Comparison of ENCODE assay signal across 10 cellular contexts in genomic region chr15:66388576-66388975, GRCh38. TPM values are rescaled to one million over a fixed set of nuclear protein-coding genes. Genes with fewer than 3 reads are reported as not detected.
DNase-seq lines count a peak whose midpoint lies in the region; ATAC-seq, FAIRE-seq and TF ChIP-seq lines count a peak whose summit lies in the region.
"Had no signal": no experiment of that assay in that cellular context is flagged by ENCODE, and none has a peak within 500 bp of the region (broad histone marks: within the 10 kb centered on the region; RNA-seq: fewer than 3 reads in every experiment).

No MANE protein-coding gene starts in this region.

- no peaks in the 10 kb centered on the region for H3K9me3 Mint-ChIP-seq in activated CD8-positive, alpha-beta T cell treated with anti-CD3 and anti-CD28 coated beads for 36 hours

- peak overlapping the region; percentile 15 for H3K27ac Mint-ChIP-seq in activated CD8-positive, alpha-beta T cell treated with anti-CD3 and anti-CD28 coated beads for 36 hours

- BruUV-seq in HepG2 (replicated peaks; lab: Mats Ljungman, UMichigan): no TSS peak

- H3K36me3 ChIP-seq in HepG2 (replicated peaks in 1 of 2; ENCODE audit: control insufficient read depth in 1 of 2, insufficient read depth in 2 of 2, low read length in 2 of 2) (peaks cover 2 to 10% of the 10 kb centered on the region in 2 experiments; a peak in 3 of 5 replicates), right lobe of liver (no peaks in the 10 kb centered on the region), iPS-20b (ENCODE audit: insufficient read depth, low read depth, low read length) (peaks cover 7% of the 10 kb centered on the region; the same call in 1 of the 2 replicates), upper lobe of right lung (no peaks in the 10 kb centered on the region), thyroid gland (no peaks in the 10 kb centered on the region)

- DNase-seq in HepG2 (ENCODE audit: low spot score): no peak
- DNase-seq in right lobe of liver: no peak
- no peak for DNase-seq in activated CD8-positive, alpha-beta T cell treated with anti-CD3 and anti-CD28 coated beads for 36 hours
- no peak for DNase-seq in upper lobe of right lung
- DNase-seq in NCI-H69 (lab: John Stamatoyannopoulos, UW): no peak
- DNase-seq in thyroid gland: no peak
- DNase-seq: activated CD4-positive, alpha-beta T cell treated with anti-CD3 and anti-CD28 coated beads for 1 hour; NCI-H226 had no signal

- H2AFZ ChIP-seq in HepG2 (ENCODE audit: low read length): no peak overlapping the region

- H3K4me3 Mint-ChIP-seq in activated CD8-positive, alpha-beta T cell treated with anti-CD3 and anti-CD28 coated beads for 36 hours: peak overlapping the region; percentile 95

- H3K27me3 ChIP-seq in HepG2 (ENCODE audit: control insufficient read depth in 1 of 2, insufficient read depth in 2 of 2, low read length in 2 of 2) (no peaks in the 10 kb centered on the region; a peak in 1 of 5 replicates), right lobe of liver (no peaks in the 10 kb centered on the region), iPS-20b (ENCODE audit: insufficient read depth, low read length) (no peaks in the 10 kb centered on the region), upper lobe of right lung (no peaks in the 10 kb centered on the region), thyroid gland (no peaks in the 10 kb centered on the region)

- TF ChIP-seq POLR2A in HepG2 (IDR thresholded peaks at IDR 0.05; ENCODE audit: insufficient read depth in 1 of 2, low read depth in 2 of 2, low read length in 2 of 2): no peak
- TF ChIP-seq POLR2A in right lobe of liver (IDR thresholded peaks at IDR 0.05): no peak
- TF ChIP-seq POLR2A in thyroid gland (IDR thresholded peaks at IDR 0.05): no peak

- peak overlapping the region; percentile 94 for H3K4me2 ChIP-seq in HepG2 (ENCODE audit: low read depth, low read length)

- peak overlapping the region; percentile 86 to 94 (median 93); a peak in 3 of 6 replicates for H3K4me3 ChIP-seq in HepG2 (replicated peaks in 1 of 3; ENCODE audit: insufficient read depth in 1 of 3, low read depth in 2 of 3, low read length in 3 of 3)
- H3K4me3 ChIP-seq in right lobe of liver: peak overlapping the region in 1 of 3 donors; percentile 88
- peak overlapping the region; percentile 84 for H3K4me3 ChIP-seq in iPS-20b (ENCODE audit: low read length)
- H3K4me3 ChIP-seq in upper lobe of right lung: peak overlapping the region; percentile 89
- H3K4me3 ChIP-seq in thyroid gland (replicated peaks in 1 of 3): no peak overlapping the region

- peaks cover 63% of the 10 kb centered on the region for H3K79me2 ChIP-seq in HepG2 (ENCODE audit: insufficient read depth, low read length)

- FAIRE-seq in HepG2 (lab: Jason Lieb, UNC): no peak

- no peaks in the 10 kb centered on the region for H3K27me3 Mint-ChIP-seq in activated CD8-positive, alpha-beta T cell treated with anti-CD3 and anti-CD28 coated beads for 36 hours

- 61% methylated on average over 5 of the region's 5 CpGs for WGBS in HepG2 (ENCODE audit: low lambda C conversion rate)
- WGBS in right lobe of liver (ENCODE audit: insufficient coverage, low coverage, low lambda C conversion rate, missing lambda C conversion rate): 59% methylated on average over 3 of the region's 5 CpGs
- 88 to 89% methylated on average over 5 of the region's 5 CpGs for WGBS in thyroid gland, 2 donors

- no peaks in the 10 kb centered on the region for H3K9me3 ChIP-seq in HepG2 (ENCODE audit: low read length)
- no peaks in the 10 kb centered on the region for H3K9me3 ChIP-seq in right lobe of liver
- no peaks in the 10 kb centered on the region for H3K9me3 ChIP-seq in iPS-20b (ENCODE audit: insufficient read depth, low read depth, low read length)
- no peaks in the 10 kb centered on the region for H3K9me3 ChIP-seq in upper lobe of right lung
- H3K9me3 ChIP-seq in thyroid gland: no peaks in the 10 kb centered on the region

- no peak for ATAC-seq in HepG2
- ATAC-seq in right lobe of liver: no peak
- ATAC-seq in activated CD8-positive, alpha-beta T cell treated with anti-CD3 and anti-CD28 coated beads for 36 hours: no peak
- ATAC-seq in upper lobe of right lung: no peak
- ATAC-seq in GM21528 (IDR thresholded peaks at IDR 0.05; ENCODE audit: low FRiP score, unreplicated experiment): no peak

- no peak for TF ChIP-seq CTCF in HepG2 (CRISPR knock-in tag; IDR thresholded peaks at IDR 0.05)
- no peak for TF ChIP-seq CTCF in right lobe of liver (IDR thresholded peaks at IDR 0.05)
- no peak for TF ChIP-seq CTCF in activated CD8-positive, alpha-beta T cell treated with anti-CD3 and anti-CD28 coated beads for 36 hours (IDR thresholded peaks at IDR 0.05)
- no peak for TF ChIP-seq CTCF in upper lobe of right lung (IDR thresholded peaks at IDR 0.05)
- TF ChIP-seq CTCF in thyroid gland (IDR thresholded peaks at IDR 0.05): no peak

- H4K20me1 ChIP-seq in HepG2 (ENCODE audit: insufficient read depth, low read length): peaks cover 17% of the 10 kb centered on the region

- CTCF ChIA-PET in HepG2 (lab: Yijun Ruan, JAX; ENCODE audit: low intra/inter-chr PET ratio, low total read pairs): no interaction called here
- CTCF ChIA-PET in activated CD8-positive, alpha-beta T cell treated with anti-CD3 and anti-CD28 coated beads for 36 hours (lab: Charles Lee): interaction anchor here (1.3 to 5.6 kb wide), 3 partner anchors 14 to 110 kb away, joined by 3 to 65 read pairs (median 9); partner anchors contain the start of gene SNAPC5

- POLR2A ChIA-PET in HepG2 (lab: Yijun Ruan, JAX): interaction anchor here (1.9 to 4.9 kb wide), 3 partner anchors 32 to 116 kb away, joined by 9 to 38 read pairs (median 11); partner anchors contain the start of genes RPL4, SNAPC5, TIPIN and ZWILCH
- POLR2A ChIA-PET in activated CD8-positive, alpha-beta T cell treated with anti-CD3 and anti-CD28 coated beads for 36 hours (lab: Charles Lee): interaction anchor here (0.6 to 5.6 kb wide), 6 partner anchors 33 to 661 kb away, joined by 3 to 65 read pairs (median 10); partner anchors contain the start of genes RPL4, SNAPC5, TIPIN and ZWILCH

- intact Hi-C loops in HepG2 (cut with micrococcal nuclease; ENCODE audit: unreplicated experiment) (loop anchor here (10.0 kb wide), 1 partner anchor 94 kb away; the partner anchor contains the start of gene DIS3L), right lobe of liver (cut with DNase I) (loop anchor here (10.0 kb wide), 1 partner anchor 106 kb away; the partner anchor contains the start of gene SNAPC5 (in 2 of the 2)), upper lobe of right lung (cut with DNase I) (loop anchor here (5.0 kb wide), 1 partner anchor 109 kb away; the partner anchor contains the start of gene SNAPC5), thyroid gland (cut with DNase I) (no loop called here)
- intact Hi-C loops in activated CD8-positive, alpha-beta T cell treated with anti-CD3 and anti-CD28 coated beads for 36 hours (cut with micrococcal nuclease): loop anchor here (5.0 kb wide), 1 partner anchor 109 kb away; the partner anchor contains the start of gene SNAPC5

- H3K36me3 Mint-ChIP-seq in activated CD8-positive, alpha-beta T cell treated with anti-CD3 and anti-CD28 coated beads for 36 hours (ENCODE audit: low read depth): peaks cover 51% of the 10 kb centered on the region

- TF ChIP-seq RAD21 in HepG2 (CRISPR knock-in tag; IDR thresholded peaks at IDR 0.05): no peak

- in situ Hi-C loops in HepG2 (cut with HindIII; ENCODE audit: extremely low pct_ligation_motif_present, low pct_unique_long_range_greater_than_20kb): loop anchor here (25.0 kb wide), 1 partner anchor 99 kb away; the partner anchor contains the start of gene SNAPC5

- H3K4me1 ChIP-seq in HepG2 (ENCODE audit: insufficient read depth, low read length): peaks cover 61% of the 10 kb centered on the region
- H3K4me1 ChIP-seq in right lobe of liver: peaks cover 0 to 25% (median 4%) of the 10 kb centered on the region in 4 donors
- peaks cover 8% of the 10 kb centered on the region for H3K4me1 ChIP-seq in iPS-20b (ENCODE audit: insufficient read depth, low read length)
- peaks cover 43% of the 10 kb centered on the region for H3K4me1 ChIP-seq in upper lobe of right lung
- peaks cover 14 to 21% of the 10 kb centered on the region in 2 donors for H3K4me1 ChIP-seq in thyroid gland

- H3K4me1 Mint-ChIP-seq in activated CD8-positive, alpha-beta T cell treated with anti-CD3 and anti-CD28 coated beads for 36 hours (ENCODE audit: low read depth): peaks cover 56% of the 10 kb centered on the region

- H3K9ac ChIP-seq in HepG2 (ENCODE audit: insufficient read depth, low read depth, low read length) (peak overlapping the region; percentile 86; the same call in 1 of the 2 replicates), iPS-20b (ENCODE audit: low read depth, low read length) (no peak overlapping the region)

- no peak overlapping the region for H3K27ac ChIP-seq in HepG2 (ENCODE audit: extremely low read length, insufficient read depth, low read length)
- no peak overlapping the region for H3K27ac ChIP-seq in right lobe of liver
- no peak overlapping the region for H3K27ac ChIP-seq in iPS-20b (ENCODE audit: low read length)
- no peak overlapping the region for H3K27ac ChIP-seq in upper lobe of right lung
- H3K27ac ChIP-seq in thyroid gland: no peak overlapping the region

- TF ChIP-seq EP300 in HepG2 (IDR thresholded peaks at IDR 0.05; ENCODE audit: low read depth in 2 of 2, low read length in 2 of 2) (no peak), HepG2 (CRISPR knock-in tag; IDR thresholded peaks at IDR 0.05; ENCODE audit: borderline replicate concordance) (no peak)

RNA-seq across cellular contexts. Expression of gene MAP2K1, which starts 1.9 kb away (rescaled TPM):
- total RNA-seq in HepG2 (2016; rRNA removed; fragmentation: Illumina TruSeq; extraction: Trizol) (24.1 and 29.5 TPM in 2 replicates), right lobe of liver (10 to 100 TPM; 25.7 to 68.8 (median 53.9) TPM), upper lobe of right lung (44.5 TPM), thyroid gland (10 to 100 TPM; 18.1 to 25.4 (median 25.3) TPM)
- total RNA-seq in HepG2 (2016; cell fraction: cytosol; rRNA removed; fragmentation: Illumina TruSeq; extraction: Trizol; ENCODE audit: low read depth): 6.0 and 7.6 TPM in 2 replicates
- 24.7 TPM in 2 replicates for total RNA-seq in HepG2 (2016; cell fraction: insoluble cytoplasmic fraction; rRNA removed; fragmentation: Illumina TruSeq; extraction: Trizol)
- total RNA-seq in HepG2 (2016; cell fraction: membrane; rRNA removed; fragmentation: Illumina TruSeq; extraction: Trizol): 10.8 and 12.5 TPM in 2 replicates
- 17.5 and 19.9 TPM in 2 replicates for total RNA-seq in HepG2 (2016; cell fraction: nucleus; rRNA removed; fragmentation: Illumina TruSeq; extraction: Trizol)
- polyA plus RNA-seq in HepG2 (2011; rRNA removed): 38.7 and 49.2 TPM in 2 replicates
- polyA plus RNA-seq in HepG2 (2011; cell fraction: cytosol; rRNA removed): 26.4 and 36.9 TPM in 2 replicates
- polyA plus RNA-seq in HepG2 (2011; cell fraction: nucleus; rRNA removed): 10.8 and 11.7 TPM in 2 replicates
- 51.8 and 52.1 TPM in 2 replicates for polyA plus RNA-seq in HepG2 (2012)
- polyA plus RNA-seq in HepG2 (2016; cell fraction: cytosol; fragmentation: Illumina TruSeq; extraction: Trizol; ENCODE audit: low read depth): 2.0 and 2.9 TPM in 2 replicates
- 38.8 and 38.9 TPM in 2 replicates for polyA plus RNA-seq in HepG2 (2016; cell fraction: insoluble cytoplasmic fraction; fragmentation: Illumina TruSeq; extraction: Trizol; ENCODE audit: low read depth)
- polyA plus RNA-seq in HepG2 (2016; cell fraction: membrane; fragmentation: Illumina TruSeq; extraction: Trizol; ENCODE audit: low read depth): 7.0 and 8.7 TPM in 2 replicates
- polyA plus RNA-seq in HepG2 (2016; cell fraction: nucleus; fragmentation: Illumina TruSeq; extraction: Trizol; ENCODE audit: insufficient read depth, low read depth): 34.4 and 35.4 TPM in 2 replicates
- 29.5 and 34.7 TPM in 2 replicates for polyA minus RNA-seq in HepG2 (2011; rRNA and poly(A)+ RNA removed; ENCODE audit: low replicate concordance)
- 14.6 and 16.6 TPM in 2 replicates for polyA minus RNA-seq in HepG2 (2011; cell fraction: cytosol; rRNA and poly(A)+ RNA removed)
- polyA minus RNA-seq in HepG2 (2011; cell fraction: nucleus; rRNA and poly(A)+ RNA removed): 11.5 and 12.9 TPM in 2 replicates
- 100 to 1,000 TPM; 117 to 118 TPM for total RNA-seq in activated CD8-positive, alpha-beta T cell treated with anti-CD3 and anti-CD28 coated beads for 36 hours

RNA-seq across cellular contexts. Expression of gene TIPIN, which starts 32.1 kb away (rescaled TPM):
- total RNA-seq in HepG2 (2016; rRNA removed; fragmentation: Illumina TruSeq; extraction: Trizol) (28.6 and 37.9 TPM in 2 replicates), right lobe of liver (1 to 10 TPM; 2.4 to 5.1 (median 2.9) TPM), upper lobe of right lung (4.6 TPM), thyroid gland (1 to 10 TPM; 4.5 to 7.5 (median 6.5) TPM)
- 5.3 and 5.4 TPM in 2 replicates for total RNA-seq in HepG2 (2016; cell fraction: cytosol; rRNA removed; fragmentation: Illumina TruSeq; extraction: Trizol; ENCODE audit: low read depth)
- total RNA-seq in HepG2 (2016; cell fraction: insoluble cytoplasmic fraction; rRNA removed; fragmentation: Illumina TruSeq; extraction: Trizol): 26.8 and 38.3 TPM in 2 replicates
- total RNA-seq in HepG2 (2016; cell fraction: membrane; rRNA removed; fragmentation: Illumina TruSeq; extraction: Trizol): 5.5 and 7.9 TPM in 2 replicates
- total RNA-seq in HepG2 (2016; cell fraction: nucleus; rRNA removed; fragmentation: Illumina TruSeq; extraction: Trizol): 10.5 and 12.5 TPM in 2 replicates
- polyA plus RNA-seq in HepG2 (2011; rRNA removed): 2.3 and 2.7 TPM in 2 replicates
- 1.4 and 2.1 TPM in 2 replicates for polyA plus RNA-seq in HepG2 (2011; cell fraction: cytosol; rRNA removed)
- 1.2 and 1.3 TPM in 2 replicates for polyA plus RNA-seq in HepG2 (2011; cell fraction: nucleus; rRNA removed)
- 5.3 and 9.6 TPM in 2 replicates for polyA plus RNA-seq in HepG2 (2012)
- polyA plus RNA-seq in HepG2 (2016; cell fraction: cytosol; fragmentation: Illumina TruSeq; extraction: Trizol; ENCODE audit: low read depth): 2.3 and 3.4 TPM in 2 replicates
- polyA plus RNA-seq in HepG2 (2016; cell fraction: insoluble cytoplasmic fraction; fragmentation: Illumina TruSeq; extraction: Trizol; ENCODE audit: low read depth): 34.8 and 37.9 TPM in 2 replicates
- 3.6 and 4.5 TPM in 2 replicates for polyA plus RNA-seq in HepG2 (2016; cell fraction: membrane; fragmentation: Illumina TruSeq; extraction: Trizol; ENCODE audit: low read depth)
- 12.9 and 15.4 TPM in 2 replicates for polyA plus RNA-seq in HepG2 (2016; cell fraction: nucleus; fragmentation: Illumina TruSeq; extraction: Trizol; ENCODE audit: insufficient read depth, low read depth)
- polyA minus RNA-seq in HepG2 (2011; rRNA and poly(A)+ RNA removed; ENCODE audit: low replicate concordance): 0.54 and 5.3 TPM in 2 replicates
- polyA minus RNA-seq in HepG2 (2011; cell fraction: cytosol; rRNA and poly(A)+ RNA removed): 2.4 and 2.8 TPM in 2 replicates
- 4.2 and 7.0 TPM in 2 replicates for polyA minus RNA-seq in HepG2 (2011; cell fraction: nucleus; rRNA and poly(A)+ RNA removed)
- total RNA-seq in activated CD8-positive, alpha-beta T cell treated with anti-CD3 and anti-CD28 coated beads for 36 hours: 10 to 100 TPM; 49.8 to 50.1 TPM

Comparison
In these comparisons a context has a peak if more than half of its experiments do, and no peak if none do; other contexts are left out.
1. H3K4me3 ChIP-seq: peak in HepG2 (3 of 3), iPS-20b (single experiment) and upper lobe of right lung (single experiment); none in thyroid gland (0 of 3).